7 cellular contexts compared by ENCODE assay signal in genomic region chr11:77749232-77749631, GRCh38.
"Had no signal": no experiment of that assay in that cellular context is flagged by ENCODE, and none has a peak within 500 bp of the region (broad histone marks: within the 10 kb centered on the region; RNA-seq: fewer than 3 reads in every experiment).

No MANE protein-coding gene starts in this region.

- H3K9me3 Mint-ChIP-seq: H9 had no signal

- H2AFZ ChIP-seq: GM23248 had no signal

- DNase-seq: GM23248, H9, HCEC 1CT, IMR-90 had no signal

- H3K4me3 Mint-ChIP-seq: H9 had no signal

- FAIRE-seq: H1, H54, HTR-8/SVneo had no signal

- H3K27ac ChIP-seq: GM23248 had no signal

- H3K4me3 ChIP-seq: GM23248 had no signal
